In genomic region chr2:37631698-37632097, GRCh38 we compare ENCODE assay signal across 20 cellular contexts. TPM values are rescaled to one million over a fixed set of nuclear protein-coding genes. Genes with fewer than 3 reads are reported as not detected.
A peak's percentile ranks its signal among the peaks of the same experiment; 100 is the strongest.
DNase-seq lines count a peak whose midpoint lies in the region; ATAC-seq and TF ChIP-seq lines count a peak whose summit lies in the region.
"Had no signal": no experiment of that assay in that cellular context is flagged by ENCODE, and none has a peak within 500 bp of the region (broad histone marks: within the 10 kb centered on the region; RNA-seq: fewer than 3 reads in every experiment).

No MANE protein-coding gene starts in this region.

- no peaks in the 10 kb centered on the region for H3K9me3 ChIP-seq in psoas muscle
- H3K9me3 ChIP-seq: left ventricle myocardium inferior, spleen, transverse colon had no signal

- H3K4me1 ChIP-seq in psoas muscle = peaks cover 36% of the 10 kb centered on the region

- no peak overlapping the region for H3K27ac Mint-ChIP-seq in activated CD4-positive, alpha-beta T cell treated with anti-CD3 and anti-CD28 coated beads, Interleukin-2, amount 10 ng/mL, durations not matched to agents 7 days and 5 days
- H3K27ac Mint-ChIP-seq: stimulated activated naive CD8-positive, alpha-beta T cell treated with anti-CD3 and anti-CD28 coated beads, Interleukin-15, Interleukin-2, amounts not matched to agents 100 ng/mL and 50 ng/mL, for 24 hours had no signal

- H3K27me3 ChIP-seq in psoas muscle (ENCODE audit: insufficient read depth in 3 of 3, low read length in 2 of 3) = no peaks in the 10 kb centered on the region
- H3K27me3 ChIP-seq: brain microvascular endothelial cell, spleen, transverse colon had no signal

- H3K36me3 Mint-ChIP-seq in activated CD4-positive, alpha-beta T cell treated with anti-CD3 and anti-CD28 coated beads, Interleukin-2, amount 10 ng/mL, durations not matched to agents 7 days and 5 days (ENCODE audit: low read depth) = peaks cover 7% of the 10 kb centered on the region

- intact Hi-C loops in psoas muscle (cut with DNase I) = loop anchor here in 1 of 2 donors (1.0 kb wide), 1 partner anchor 41 kb away; no protein-coding TSS in a partner anchor

- whole genome bisulfite sequencing in psoas muscle, 3 donors = 36 to 61% (median 40%) methylated on average over 4 of the region's 4 CpGs

- H3K4me3 Mint-ChIP-seq in activated CD4-positive, alpha-beta T cell treated with anti-CD3 and anti-CD28 coated beads, Interleukin-2, amount 10 ng/mL, durations not matched to agents 7 days and 5 days = no peak overlapping the region
- H3K4me3 Mint-ChIP-seq: CD8-positive, alpha-beta T cell had no signal

- no peaks in the 10 kb centered on the region for H3K36me3 ChIP-seq in psoas muscle (ENCODE audit: insufficient read depth in 1 of 2, low read depth in 1 of 2)
- H3K36me3 ChIP-seq: brain microvascular endothelial cell, left ventricle myocardium inferior, spleen, transverse colon had no signal

- H3K4me1 Mint-ChIP-seq in activated CD4-positive, alpha-beta T cell treated with anti-CD3 and anti-CD28 coated beads, Interleukin-2, amount 10 ng/mL, durations not matched to agents 7 days and 5 days = peaks cover 55% of the 10 kb centered on the region

- H3K9me3 Mint-ChIP-seq in activated CD4-positive, alpha-beta T cell treated with anti-CD3 and anti-CD28 coated beads, Interleukin-2, amount 10 ng/mL, durations not matched to agents 7 days and 5 days = peaks cover 2% of the 10 kb centered on the region
- H3K9me3 Mint-ChIP-seq: CD8-positive, alpha-beta T cell; stimulated activated naive CD8-positive, alpha-beta T cell treated with anti-CD3 and anti-CD28 coated beads, Interleukin-15, Interleukin-2, amounts not matched to agents 100 ng/mL and 50 ng/mL, for 24 hours had no signal

- no peaks in the 10 kb centered on the region for H3K27me3 Mint-ChIP-seq in activated CD4-positive, alpha-beta T cell treated with anti-CD3 and anti-CD28 coated beads, Interleukin-2, amount 10 ng/mL, durations not matched to agents 7 days and 5 days
- H3K27me3 Mint-ChIP-seq: stimulated activated naive CD8-positive, alpha-beta T cell treated with anti-CD3 and anti-CD28 coated beads, Interleukin-15, Interleukin-2, amounts not matched to agents 100 ng/mL and 50 ng/mL, for 24 hours had no signal

- H3K27ac ChIP-seq in psoas muscle = peak overlapping the region; percentile 74
- H3K27ac ChIP-seq: brain microvascular endothelial cell, left ventricle myocardium inferior, PC-9, spleen, transverse colon, VCaP had no signal

- CTCF ChIA-PET in activated CD4-positive, alpha-beta T cell treated with anti-CD3 and anti-CD28 coated beads, Interleukin-2, amount 10 ng/mL, durations not matched to agents 7 days and 5 days (lab: Charles Lee) = interaction anchor here (0.6 kb wide), 1 partner anchor 54 kb away, joined by 3 read pairs; no protein-coding TSS in a partner anchor

- no peak for TF ChIP-seq CTCF in psoas muscle (IDR thresholded peaks at IDR 0.05)

- POLR2A ChIA-PET in activated CD4-positive, alpha-beta T cell treated with anti-CD3 and anti-CD28 coated beads, Interleukin-2, amount 10 ng/mL, durations not matched to agents 7 days and 5 days (lab: Charles Lee) = no interaction called here

- DNase-seq in NCI-H1092 (lab: John Stamatoyannopoulos, UW) (peak; percentile 78), NCI-H146 treated with DMSO at 0.1 percent for 48 hours (lab: John Stamatoyannopoulos, UW; ENCODE audit: unreplicated experiment) (peak; percentile 70), NCI-H82 treated with DMSO at 0.1 percent for 48 hours (lab: John Stamatoyannopoulos, UW; ENCODE audit: unreplicated experiment) (peak; percentile 50), psoas muscle (no peak), occipital lobe (lab: John Stamatoyannopoulos, UW) (no peak)
- no peak for DNase-seq in activated CD4-positive, alpha-beta T cell treated with anti-CD3 and anti-CD28 coated beads, Interleukin-2, amount 10 ng/mL, durations not matched to agents 7 days and 5 days
- DNase-seq in effector CD4-positive, alpha-beta T cell = no peak
- DNase-seq: activated CD4-positive, alpha-beta T cell treated with anti-CD3 and anti-CD28 coated beads, Interleukin-2, amount 50 U/mL, for 4 hours; activated effector memory CD4-positive, alpha-beta T cell treated with anti-CD3 and anti-CD28 coated beads, Interleukin-2, amount 50 U/mL, for 16 hours; brain microvascular endothelial cell; CD8-positive, alpha-beta T cell; head of caudate nucleus; left ventricle myocardium inferior; NCI-H526 treated with DMSO at 0.1 percent for 48 hours; PC-9; spleen; stimulated activated CD4-positive, alpha-beta T cell treated with anti-CD3 and anti-CD28 coated beads, Interleukin-4, amount 100 ng/mL, for 24 hours; transverse colon had no signal

- H3K4me3 ChIP-seq in psoas muscle = no peak overlapping the region
- H3K4me3 ChIP-seq: left ventricle myocardium inferior, PC-9, spleen, transverse colon had no signal

- peak; percentile 81 to 85 (median 82) for ATAC-seq in psoas muscle
- ATAC-seq: CD8-positive, alpha-beta T cell had no signal

RNA-seq across cellular contexts. Expression of gene CDC42EP3, which starts 39.7 kb away (rescaled TPM):
- total RNA-seq in psoas muscle = 100 to 1,000 TPM in 1 of 4 donors, 10 to 100 TPM in 3; 50.9 to 174 (median 68.6) TPM
- 10 to 100 TPM in 2 of 3 donors, 1 to 10 TPM in 1; 8.8 to 47.8 (median 32.5) TPM for polyA plus RNA-seq in psoas muscle
- total RNA-seq in activated CD4-positive, alpha-beta T cell treated with anti-CD3 and anti-CD28 coated beads, Interleukin-2, amount 10 ng/mL, durations not matched to agents 7 days and 5 days = 10 to 100 TPM; 28.2 to 39.8 TPM
- 25.3 TPM for total RNA-seq in occipital lobe

Comparison
In these comparisons a context has a peak if more than half of its experiments do, and no peak if none do; other contexts are left out.
1. DNase-seq: peak in NCI-H1092 (single experiment), NCI-H146 treated with DMSO at 0.1 percent for 48 hours (single experiment) and NCI-H82 treated with DMSO at 0.1 percent for 48 hours (single experiment); none in psoas muscle (0 of 2), activated CD4-positive, alpha-beta T cell treated with anti-CD3 and anti-CD28 coated beads, Interleukin-2, amount 10 ng/mL, durations not matched to agents 7 days and 5 days (single experiment), effector CD4-positive, alpha-beta T cell (single experiment) and occipital lobe (single experiment).